ENCODE assay signal across 26 cellular contexts in genomic region chr4:53902786-53903185, GRCh38.
"Had no signal": no experiment of that assay in that cellular context is flagged by ENCODE, and none has a peak within 500 bp of the region (broad histone marks: within the 10 kb centered on the region; RNA-seq: fewer than 3 reads in every experiment).

No MANE protein-coding gene starts in this region.

- H3K27ac Mint-ChIP-seq: activated CD4-positive, alpha-beta memory T cell treated with anti-CD3 and anti-CD28 coated beads, Interleukin-2, amount 10 ng/mL, durations not matched to agents 7 days and 5 days; activated CD4-positive, alpha-beta T cell treated with anti-CD3 and anti-CD28 coated beads, Interleukin-2, amount 10 ng/mL, durations not matched to agents 7 days and 5 days; activated naive CD8-positive, alpha-beta T cell; activated T-helper 2 cell treated with anti-CD3 and anti-CD28 coated beads, Interferon-gamma antibody, Interleukin-2, Interleukin-4, amounts not matched to agents 10 μg/mL and 5 μg/mL and 100 μg/mL, durations not matched to agents 14 hours and 24 hours and 36 hours; natural killer cell treated with Interleukin-12 subunit alpha and Interleukin-12 subunit beta and Interleukin-15 and Interleukin-18, amount 100 ng/mL, for 72 hours; T-helper 1 cell treated with Interleukin-12 subunit alpha and Interleukin-12 subunit beta and Interleukin-4 antibody, amounts not matched to agents 30 μg/mL and 1 μg/mL, for 36 hours had no signal

- H3K4me3 Mint-ChIP-seq: activated CD4-positive, alpha-beta memory T cell treated with anti-CD3 and anti-CD28 coated beads, Interleukin-2, amount 10 ng/mL, durations not matched to agents 7 days and 5 days; activated CD4-positive, alpha-beta T cell treated with anti-CD3 and anti-CD28 coated beads, Interleukin-2, amount 10 ng/mL, durations not matched to agents 7 days and 5 days; activated naive CD8-positive, alpha-beta T cell; brain; natural killer cell treated with Interleukin-12 subunit alpha and Interleukin-12 subunit beta and Interleukin-15 and Interleukin-18, amount 100 ng/mL, for 72 hours; T-helper 1 cell treated with Interleukin-12 subunit alpha and Interleukin-12 subunit beta and Interleukin-4 antibody, amounts not matched to agents 30 μg/mL and 1 μg/mL, for 36 hours had no signal

- H3K4me3 ChIP-seq: esophagus squamous epithelium, heart right ventricle, left ventricle myocardium inferior, lung, mucosa of descending colon, right lobe of liver, tibial nerve had no signal

- H3K4me1 ChIP-seq: right lobe of liver had no signal

- H3K27ac ChIP-seq: esophagus squamous epithelium, heart right ventricle, left ventricle myocardium inferior, right lobe of liver, tibial nerve, WERI-Rb-1 had no signal

- H3K9me3 ChIP-seq: esophagus squamous epithelium, heart right ventricle, left ventricle myocardium inferior, mucosa of descending colon, right lobe of liver, tibial nerve had no signal

- H3K36me3 ChIP-seq: esophagus squamous epithelium, heart right ventricle, left ventricle myocardium inferior, right lobe of liver, tibial nerve, WERI-Rb-1 had no signal

- H3K9me3 Mint-ChIP-seq: activated CD4-positive, alpha-beta memory T cell treated with anti-CD3 and anti-CD28 coated beads, Interleukin-2, amount 10 ng/mL, durations not matched to agents 7 days and 5 days; activated CD4-positive, alpha-beta T cell treated with anti-CD3 and anti-CD28 coated beads, Interleukin-2, amount 10 ng/mL, durations not matched to agents 7 days and 5 days; activated T-helper 2 cell treated with anti-CD3 and anti-CD28 coated beads, Interferon-gamma antibody, Interleukin-2, Interleukin-4, amounts not matched to agents 10 μg/mL and 5 μg/mL and 100 μg/mL, durations not matched to agents 14 hours and 24 hours and 36 hours; natural killer cell treated with Interleukin-12 subunit alpha and Interleukin-12 subunit beta and Interleukin-15 and Interleukin-18, amount 100 ng/mL, for 72 hours; T-helper 1 cell treated with Interleukin-12 subunit alpha and Interleukin-12 subunit beta and Interleukin-4 antibody, amounts not matched to agents 30 μg/mL and 1 μg/mL, for 36 hours had no signal

- H3K27me3 ChIP-seq: right lobe of liver had no signal

- ATAC-seq: activated CD4-positive, CD25-positive, alpha-beta regulatory T cell treated with anti-CD3 and anti-CD28 coated beads, Interleukin-2, amount 50 U/mL, for 24 hours; heart right ventricle; mucosa of descending colon; natural killer cell treated with Interleukin-12 subunit alpha and Interleukin-12 subunit beta and Interleukin-15 and Interleukin-18, amount 100 ng/mL, for 72 hours; right lobe of liver had no signal

- H3K36me3 Mint-ChIP-seq: activated naive CD8-positive, alpha-beta T cell; brain; natural killer cell treated with Interleukin-12 subunit alpha and Interleukin-12 subunit beta and Interleukin-15 and Interleukin-18, amount 100 ng/mL, for 72 hours had no signal

- DNase-seq: activated CD4-positive, alpha-beta memory T cell treated with anti-CD3 and anti-CD28 coated beads, Interleukin-2, amount 10 ng/mL, durations not matched to agents 7 days and 5 days; activated CD4-positive, alpha-beta T cell treated with anti-CD3 and anti-CD28 coated beads, Interleukin-2, amount 10 ng/mL, durations not matched to agents 7 days and 5 days; activated naive CD4-positive, alpha-beta T cell; activated T-cell treated with anti-CD3 and anti-CD28 coated beads, Interleukin-2, amount 50 U/mL, for 48 hours; aorta; caudate nucleus; cortex of kidney; esophagus squamous epithelium; foreskin fibroblast; heart right ventricle; left ventricle myocardium inferior; mucosa of descending colon; posterior cingulate gyrus; right lobe of liver; stimulated activated CD4-positive, alpha-beta T cell treated with anti-CD3 and anti-CD28 coated beads, Interleukin-2, amount 100 ng/mL, for 48 hours; stimulated activated naive CD4-positive, alpha-beta T cell treated with Interleukin-2 at 50 U/mL for 16 hours; T-helper 9 cell; WERI-Rb-1 had no signal
